Comparison of ENCODE assay signal across 15 cellular contexts in the genomic region with DNA sequence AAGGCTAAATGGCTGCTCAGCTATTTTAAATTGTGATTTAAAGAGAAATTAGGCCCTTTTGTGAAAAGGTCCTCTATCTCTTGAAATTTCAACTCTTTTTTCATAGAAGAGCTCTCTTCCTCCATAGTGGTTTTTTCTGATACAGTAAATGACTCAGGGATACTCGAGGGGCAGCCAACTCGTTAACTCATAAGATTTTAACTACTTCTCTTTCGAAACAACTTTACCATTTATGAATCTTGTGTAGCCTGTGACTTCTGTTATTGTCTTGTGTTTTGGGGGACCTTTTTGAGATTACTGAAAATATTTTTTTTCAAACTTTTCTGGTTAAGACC. TPM values are rescaled to one million over a fixed set of nuclear protein-coding genes. Genes with fewer than 3 reads are reported as not detected.
A peak's percentile ranks its signal among the peaks of the same experiment; 100 is the strongest.
DNase-seq lines count a peak whose midpoint lies in the region; ATAC-seq and TF ChIP-seq lines count a peak whose summit lies in the region.
"Had no signal": no experiment of that assay in that cellular context is flagged by ENCODE, and none has a peak within 500 bp of the region (broad histone marks: within the 10 kb centered on the region; RNA-seq: fewer than 3 reads in every experiment).

No MANE protein-coding gene starts in this region.

- H3K23ac ChIP-seq in mesenchymal stem cell (ENCODE audit: low read length in 2 of 2), result no peak overlapping the region

- no CpG with 5 or more reads among the region's 3 CpGs for WGBS in mesenchymal stem cell

- peak overlapping the region; percentile 70 for H3K9ac ChIP-seq in mesenchymal stem cell (ENCODE audit: low read length)

- no peak overlapping the region for H2BK12ac ChIP-seq in mesenchymal stem cell (ENCODE audit: low read length in 2 of 2)

- no peak for TF ChIP-seq CTCF in CD4-positive, alpha-beta T cell (IDR thresholded peaks at IDR 0.05)

- no peak overlapping the region for H2AK5ac ChIP-seq in mesenchymal stem cell (ENCODE audit: low read length, severe bottlenecking)

- H3K9me3 Mint-ChIP-seq in CD4-positive, alpha-beta T cell, result no peaks in the 10 kb centered on the region
- peaks cover 21% of the 10 kb centered on the region for H3K9me3 Mint-ChIP-seq in activated CD4-positive, alpha-beta memory T cell treated with anti-CD3 and anti-CD28 coated beads, Interleukin-2, amount 10 ng/mL, durations not matched to agents 7 days and 5 days
- H3K9me3 Mint-ChIP-seq in immature natural killer cell, result peaks cover 0 to 1% (median 0%) of the 10 kb centered on the region in 6 donors

- peaks cover 12% of the 10 kb centered on the region for H3K79me1 ChIP-seq in mesenchymal stem cell (replicated peaks; ENCODE audit: low read length, poor library complexity, severe bottlenecking)

- H2BK15ac ChIP-seq in mesenchymal stem cell (ENCODE audit: low read depth, poor library complexity, severe bottlenecking), result no peak overlapping the region

- CTCF ChIA-PET in CD4-positive, alpha-beta T cell (lab: Charles Lee), result interaction anchor here (1.2 kb wide), 1 partner anchor 108 kb away, joined by 3 read pairs; no protein-coding TSS in a partner anchor
- CTCF ChIA-PET in activated CD4-positive, alpha-beta memory T cell treated with anti-CD3 and anti-CD28 coated beads, Interleukin-2, amount 10 ng/mL, durations not matched to agents 7 days and 5 days (lab: Charles Lee), result interaction anchor here (0.5 kb wide), 1 partner anchor 42 kb away, joined by 3 read pairs; no protein-coding TSS in a partner anchor

- H2AFZ ChIP-seq in mesenchymal stem cell (ENCODE audit: low read depth, low read length), result no peak overlapping the region

- H3K27ac Mint-ChIP-seq in CD4-positive, alpha-beta T cell, result peak overlapping the region; percentile 28
- peak overlapping the region; percentile 55 for H3K27ac Mint-ChIP-seq in activated CD4-positive, alpha-beta memory T cell treated with anti-CD3 and anti-CD28 coated beads, Interleukin-2, amount 10 ng/mL, durations not matched to agents 7 days and 5 days
- peak overlapping the region in 1 of 6 donors; percentile 37 for H3K27ac Mint-ChIP-seq in immature natural killer cell
- H3K27ac Mint-ChIP-seq: activated naive CD4-positive, alpha-beta T cell treated with anti-CD3 and anti-CD28 coated beads, Interleukin-2, amount 50 U/mL, for 72 hours had no signal

- H2BK5ac ChIP-seq in mesenchymal stem cell (ENCODE audit: low read depth, low read length, poor library complexity, severe bottlenecking), result no peak overlapping the region

- no peak overlapping the region for H3K4ac ChIP-seq in mesenchymal stem cell (ENCODE audit: low read depth in 1 of 2, low read length in 2 of 2)

- intact Hi-C loops in CD4-positive, alpha-beta T cell (cut with DNase I, micrococcal nuclease), result no loop called here

- peaks cover 0 to 44% of the 10 kb centered on the region in 2 experiments for H3K36me3 ChIP-seq in mesenchymal stem cell (ENCODE audit: control insufficient read depth in 1 of 2, insufficient read depth in 2 of 2, low read depth in 1 of 2, low read length in 2 of 2)
- H3K36me3 ChIP-seq: right lobe of liver had no signal

- H3K36me3 Mint-ChIP-seq in CD4-positive, alpha-beta T cell (ENCODE audit: low read depth), result peaks cover 67% of the 10 kb centered on the region
- H3K36me3 Mint-ChIP-seq in activated CD4-positive, alpha-beta memory T cell treated with anti-CD3 and anti-CD28 coated beads, Interleukin-2, amount 10 ng/mL, durations not matched to agents 7 days and 5 days (ENCODE audit: low read depth), result peaks cover 88% of the 10 kb centered on the region
- peaks cover 0 to 11% (median 6%) of the 10 kb centered on the region in 3 donors for H3K36me3 Mint-ChIP-seq in immature natural killer cell

- H3K4me2 ChIP-seq in mesenchymal stem cell (ENCODE audit: low read length, poor library complexity, severe bottlenecking), result no peak overlapping the region

- no peak overlapping the region for H3K18ac ChIP-seq in mesenchymal stem cell (ENCODE audit: low read depth in 1 of 2, low read length in 2 of 2)

- POLR2A ChIA-PET in CD4-positive, alpha-beta T cell (lab: Charles Lee), result no interaction called here
- POLR2A ChIA-PET in activated CD4-positive, alpha-beta memory T cell treated with anti-CD3 and anti-CD28 coated beads, Interleukin-2, amount 10 ng/mL, durations not matched to agents 7 days and 5 days (lab: Charles Lee), result interaction anchor here (1.0 kb wide), 2 partner anchors 11 to 35 kb away, joined by 3 to 5 read pairs; partner anchors contain the start of gene TANK

- no peak overlapping the region for H4K8ac ChIP-seq in mesenchymal stem cell (ENCODE audit: low read length)

- H3K27me3 ChIP-seq in CD4-positive, alpha-beta T cell (ENCODE audit: control insufficient read depth, insufficient read depth, low read length), result no peaks in the 10 kb centered on the region
- H3K27me3 ChIP-seq in mesenchymal stem cell (ENCODE audit: control insufficient read depth in 1 of 2, insufficient read depth in 1 of 2, low read length in 2 of 2), result no peaks in the 10 kb centered on the region
- H3K27me3 ChIP-seq: right lobe of liver, upper lobe of left lung had no signal

- no peak overlapping the region for H3K27ac ChIP-seq in CD4-positive, alpha-beta T cell (ENCODE audit: low read depth, low read length)
- H3K27ac ChIP-seq in mesenchymal stem cell (ENCODE audit: low read length, poor library complexity, severe bottlenecking), result no peak overlapping the region
- H3K27ac ChIP-seq: HL-60, upper lobe of left lung had no signal

- no peak for ATAC-seq in CD4-positive, alpha-beta T cell (ENCODE audit: poor library complexity)
- peak; percentile 30 for ATAC-seq in HG02938 (IDR thresholded peaks at IDR 0.05; ENCODE audit: unreplicated experiment)
- ATAC-seq: activated naive CD4-positive, alpha-beta T cell treated with anti-CD3 and anti-CD28 coated beads, Interleukin-2, amount 50 U/mL, for 72 hours had no signal

- H3K4me3 Mint-ChIP-seq in CD4-positive, alpha-beta T cell, result no peak overlapping the region
- no peak overlapping the region for H3K4me3 Mint-ChIP-seq in activated CD4-positive, alpha-beta memory T cell treated with anti-CD3 and anti-CD28 coated beads, Interleukin-2, amount 10 ng/mL, durations not matched to agents 7 days and 5 days
- H3K4me3 Mint-ChIP-seq in immature natural killer cell, result no peak overlapping the region

- H3K4me3 ChIP-seq in mesenchymal stem cell (ENCODE audit: insufficient read depth in 1 of 2, low read depth in 1 of 2, low read length in 2 of 2), result peak overlapping the region in 1 of 2 experiments; percentile 48
- H3K4me3 ChIP-seq: right lobe of liver, upper lobe of left lung had no signal

- H3K14ac ChIP-seq in mesenchymal stem cell (ENCODE audit: low read length in 2 of 2), result no peak overlapping the region

- peaks cover 3% of the 10 kb centered on the region for H3K4me1 ChIP-seq in mesenchymal stem cell (ENCODE audit: control insufficient read depth, insufficient read depth, low read depth, low read length)

- no peaks in the 10 kb centered on the region for H3K9me3 ChIP-seq in CD4-positive, alpha-beta T cell (ENCODE audit: control insufficient read depth, low read length)
- no peaks in the 10 kb centered on the region for H3K9me3 ChIP-seq in mesenchymal stem cell (ENCODE audit: control insufficient read depth, low read length)
- H3K9me3 ChIP-seq: right lobe of liver, upper lobe of left lung had no signal

- H3K4me1 Mint-ChIP-seq in CD4-positive, alpha-beta T cell (ENCODE audit: low read depth), result peaks cover 88% of the 10 kb centered on the region
- peaks cover 70% of the 10 kb centered on the region for H3K4me1 Mint-ChIP-seq in activated CD4-positive, alpha-beta memory T cell treated with anti-CD3 and anti-CD28 coated beads, Interleukin-2, amount 10 ng/mL, durations not matched to agents 7 days and 5 days
- peaks cover 46 to 91% of the 10 kb centered on the region in 2 donors for H3K4me1 Mint-ChIP-seq in immature natural killer cell

- H4K91ac ChIP-seq in mesenchymal stem cell (ENCODE audit: low read length), result no peak overlapping the region

- DNase-seq in CD4-positive, alpha-beta T cell, result no peak
- no peak for DNase-seq in activated CD4-positive, alpha-beta memory T cell treated with anti-CD3 and anti-CD28 coated beads, Interleukin-2, amount 10 ng/mL, durations not matched to agents 7 days and 5 days
- DNase-seq in mesenchymal stem cell, result no peak
- DNase-seq in islet precursor cell, result no peak
- no peak for DNase-seq in immature natural killer cell
- no peak for DNase-seq in NCI-H774 (lab: John Stamatoyannopoulos, UW)
- DNase-seq in activated CD4-positive, alpha-beta T cell treated with anti-CD3 and anti-CD28 coated beads for 1 hour, result no peak
- DNase-seq: activated CD4-positive, alpha-beta T cell treated with anti-CD3 and anti-CD28 coated beads for 4 hours; COR-L47; NCI-H510A; right lobe of liver; upper lobe of left lung had no signal

- H3K27me3 Mint-ChIP-seq in CD4-positive, alpha-beta T cell, result no peaks in the 10 kb centered on the region
- H3K27me3 Mint-ChIP-seq in activated CD4-positive, alpha-beta memory T cell treated with anti-CD3 and anti-CD28 coated beads, Interleukin-2, amount 10 ng/mL, durations not matched to agents 7 days and 5 days, result no peaks in the 10 kb centered on the region
- H3K27me3 Mint-ChIP-seq in immature natural killer cell (ENCODE audit: low read depth in 3 of 3), result peaks cover 0 to 1% (median 0%) of the 10 kb centered on the region in 3 donors

- H2BK120ac ChIP-seq in mesenchymal stem cell (ENCODE audit: low read depth, low read length), result no peak overlapping the region

RNA-seq across cellular contexts. Expression of gene TANK, which starts 11.3 kb away (rescaled TPM):
- 10 to 100 TPM; 66.3 to 71.7 TPM for total RNA-seq in CD4-positive, alpha-beta T cell
- 100 to 1,000 TPM; 118 to 126 TPM for total RNA-seq in activated CD4-positive, alpha-beta memory T cell treated with anti-CD3 and anti-CD28 coated beads, Interleukin-2, amount 10 ng/mL, durations not matched to agents 7 days and 5 days
- 50.9 TPM for polyA plus RNA-seq in mesenchymal stem cell (2013, experiment 1 of 2)
- polyA plus RNA-seq in mesenchymal stem cell (2013, experiment 2 of 2), result 56.2 TPM
- polyA plus RNA-seq in immature natural killer cell, result 10 to 100 TPM; 32.5 to 53.9 (median 44.7) TPM
